ENCODE assay signal across 22 cellular contexts in the genomic region with DNA sequence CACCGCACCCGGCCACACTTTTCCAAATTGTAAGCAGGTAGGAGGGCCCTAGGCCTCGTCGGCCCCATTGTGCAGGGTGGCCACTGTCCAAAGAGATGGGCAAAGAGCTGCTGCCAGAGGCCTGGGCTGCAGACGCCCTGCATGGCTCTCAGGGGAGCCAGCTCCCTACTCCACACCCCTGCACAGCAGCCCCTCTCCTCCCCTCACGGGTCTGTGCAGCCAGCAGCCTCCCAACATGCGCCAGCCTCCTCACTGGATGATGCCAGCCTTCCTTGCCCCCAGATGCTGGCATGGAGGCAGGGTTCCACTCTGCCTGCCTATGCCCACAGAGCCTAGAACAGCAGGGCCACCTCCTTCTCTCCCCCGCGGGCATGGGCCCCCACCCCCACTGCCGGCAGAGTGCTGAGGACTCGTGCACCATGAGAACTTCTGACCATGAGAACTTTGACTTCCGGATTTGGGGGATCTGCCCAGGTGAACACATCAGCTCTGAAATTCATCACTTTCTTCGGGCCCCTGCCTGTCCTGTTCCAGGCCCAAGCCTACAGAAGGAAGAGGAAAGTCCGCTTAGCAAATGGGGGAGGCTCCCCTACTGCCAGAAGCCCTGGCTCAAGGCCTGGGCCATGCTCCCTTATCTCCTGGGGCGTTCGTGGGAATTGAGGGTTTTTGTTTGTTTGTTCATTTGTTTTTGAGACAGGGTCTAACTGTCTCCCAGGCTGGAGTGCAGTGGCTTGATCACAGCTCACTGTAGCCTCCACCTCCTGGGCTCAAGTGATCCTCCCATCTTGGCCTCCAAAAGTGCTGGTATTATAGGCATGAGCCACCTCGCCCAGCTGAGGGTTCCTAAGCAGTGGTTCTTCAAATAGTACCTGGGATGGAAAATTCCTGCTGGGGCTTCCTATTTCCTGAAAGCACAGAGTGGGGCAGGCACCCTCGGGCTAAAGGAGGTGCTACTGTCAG. TPM values are rescaled to one million over a fixed set of nuclear protein-coding genes. Genes with fewer than 3 reads are reported as not detected.
DNase-seq lines count a peak whose midpoint lies in the region; ATAC-seq, FAIRE-seq and TF ChIP-seq lines count a peak whose summit lies in the region.
"Had no signal": no experiment of that assay in that cellular context is flagged by ENCODE, and none has a peak within 500 bp of the region (broad histone marks: within the 10 kb centered on the region; RNA-seq: fewer than 3 reads in every experiment).

No MANE protein-coding gene starts in this region.

- H2AFZ ChIP-seq in HepG2 (ENCODE audit: low read length) (no peak overlapping the region), osteoblast (ENCODE audit: low read length) (no peak overlapping the region)

- no TSS peak for BruUV-seq in HepG2 (replicated peaks; lab: Mats Ljungman, UMichigan)

- H3K27me3 ChIP-seq in HepG2 (ENCODE audit: control insufficient read depth in 1 of 2, insufficient read depth in 2 of 2, low read length in 2 of 2) = no peaks in the 10 kb centered on the region
- H3K27me3 ChIP-seq in right lobe of liver = no peaks in the 10 kb centered on the region
- H3K27me3 ChIP-seq in osteoblast (ENCODE audit: insufficient read depth, low read length) = no peaks in the 10 kb centered on the region
- H3K27me3 ChIP-seq: BE2C, vagina had no signal

- H3K9ac ChIP-seq in HepG2 (ENCODE audit: insufficient read depth, low read depth, low read length) = 0 out of 2 replicates have a peak overlapping the region, but pooled peaks have one; percentile 8

- no peak for TF ChIP-seq EP300 in HepG2 (IDR thresholded peaks at IDR 0.05; ENCODE audit: low read depth in 2 of 2, low read length in 2 of 2)
- no peak for TF ChIP-seq EP300 in HepG2 (CRISPR knock-in tag; IDR thresholded peaks at IDR 0.05; ENCODE audit: borderline replicate concordance)

- 91% methylated on average over 7 of the region's 18 CpGs for WGBS in HepG2 (ENCODE audit: low lambda C conversion rate)
- WGBS in right lobe of liver (ENCODE audit: insufficient coverage, low coverage, low lambda C conversion rate, missing lambda C conversion rate) = 64% methylated on average over 8 of the region's 18 CpGs

- H3K9me3 ChIP-seq in HepG2 (ENCODE audit: low read length) (no peaks in the 10 kb centered on the region), right lobe of liver (no peaks in the 10 kb centered on the region), osteoblast (ENCODE audit: low read depth, low read length) (no peaks in the 10 kb centered on the region)
- H3K9me3 ChIP-seq: BE2C, vagina had no signal

- ATAC-seq in HepG2 (no peak), right lobe of liver (no peak), HG03159 (IDR thresholded peaks at IDR 0.05; ENCODE audit: unreplicated experiment) (no peak), HG03571 (IDR thresholded peaks at IDR 0.05; ENCODE audit: unreplicated experiment) (no peak)
- ATAC-seq: SK-N-SH treated with all-trans-retinoic acid at 6 μM for 48 hours had no signal

- no peak for FAIRE-seq in HepG2 (lab: Jason Lieb, UNC)
- FAIRE-seq: islet of Langerhans had no signal

- POLR2A ChIA-PET in HepG2 (lab: Yijun Ruan, JAX) = interaction anchor here (1.1 to 3.7 kb wide), 4 partner anchors 8 to 43 kb away, joined by 4 to 54 read pairs (median 6); a partner anchor contains a TSS

- H3K27ac ChIP-seq in HepG2 (ENCODE audit: extremely low read length, insufficient read depth, low read length) (peak overlapping the region; percentile 81), right lobe of liver (no peak overlapping the region), caudate nucleus (ENCODE audit: low read depth, low read length) (peak overlapping the region; percentile 58), osteoblast (ENCODE audit: low read depth, low read length) (no peak overlapping the region)
- H3K27ac ChIP-seq: coronary artery, vagina had no signal

- H3K4me3 ChIP-seq in HepG2 (replicated peaks in 1 of 3; ENCODE audit: insufficient read depth in 1 of 3, low read depth in 2 of 3, low read length in 3 of 3) (no peak overlapping the region), right lobe of liver (no peak overlapping the region), osteoblast (ENCODE audit: insufficient read depth, low read length) (no peak overlapping the region)
- H3K4me3 ChIP-seq: coronary artery, vagina had no signal

- DNase-seq in HepG2 (ENCODE audit: low spot score) = no peak
- DNase-seq in right lobe of liver = no peak
- DNase-seq in caudate nucleus (lab: John Stamatoyannopoulos, UW) = peak in 1 of 61 donors; percentile 21
- DNase-seq in osteoblast (ENCODE audit: insufficient read length, low spot score, missing footprints) = peak; percentile 73
- DNase-seq in NCI-H446 (lab: John Stamatoyannopoulos, UW) = no peak
- DNase-seq in effector CD8-positive, alpha-beta T cell (lab: John Stamatoyannopoulos, UW) = no peak
- DNase-seq: activated effector memory CD4-positive, alpha-beta T cell treated with Interleukin-2 at 50 U/mL for 16 hours; BE2C; DND-41; H9; NCI-H1105 treated with DMSO at 0.1 percent for 48 hours; NCI-H2029 treated with DMSO at 0.1 percent for 48 hours; NCI-H2227 treated with DMSO at 0.1 percent for 48 hours; NCI-H82; stimulated activated CD8-positive, alpha-beta memory T cell treated with anti-CD3 and anti-CD28 coated beads, Interleukin-4, amount 100 ng/mL, for 48 hours; WERI-Rb-1 had no signal

- in situ Hi-C loops in HepG2 (cut with HindIII; ENCODE audit: extremely low pct_ligation_motif_present, low pct_unique_long_range_greater_than_20kb) = loop anchor here (5.0 kb wide), 2 partner anchors 39 to 41 kb away; a partner anchor contains a TSS

- TF ChIP-seq POLR2A in HepG2 (IDR thresholded peaks at IDR 0.05; ENCODE audit: insufficient read depth in 1 of 2, low read depth in 2 of 2, low read length in 2 of 2) (no peak), right lobe of liver (IDR thresholded peaks at IDR 0.05) (no peak)

- H4K20me1 ChIP-seq in HepG2 (ENCODE audit: insufficient read depth, low read length) = no peaks in the 10 kb centered on the region
- peaks cover 5% of the 10 kb centered on the region for H4K20me1 ChIP-seq in osteoblast (ENCODE audit: insufficient read depth, low read length)

- H3K4me1 ChIP-seq in HepG2 (ENCODE audit: insufficient read depth, low read length) (peaks cover 43% of the 10 kb centered on the region), right lobe of liver (peaks cover 0 to 4% (median 0%) of the 10 kb centered on the region in 4 donors), osteoblast (ENCODE audit: insufficient read depth, low read length) (no peaks in the 10 kb centered on the region)
- H3K4me1 ChIP-seq: BE2C had no signal

- intact Hi-C loops in HepG2 (cut with micrococcal nuclease; ENCODE audit: unreplicated experiment) (loop anchor here (2.0 to 5.0 kb wide), 2 partner anchors 39 to 41 kb away; a partner anchor contains a TSS), right lobe of liver (cut with DNase I) (no loop called here)

- no peaks in the 10 kb centered on the region; a peak in 1 of 5 replicates for H3K36me3 ChIP-seq in HepG2 (replicated peaks in 1 of 2; ENCODE audit: control insufficient read depth in 1 of 2, insufficient read depth in 2 of 2, low read length in 2 of 2)
- H3K36me3 ChIP-seq in right lobe of liver = peaks cover 0 to 3% (median 0%) of the 10 kb centered on the region in 4 donors
- peaks cover 49% of the 10 kb centered on the region for H3K36me3 ChIP-seq in osteoblast (ENCODE audit: insufficient read depth, low read length)

- H3K4me2 ChIP-seq in HepG2 (ENCODE audit: low read depth, low read length) = no peak overlapping the region
- H3K4me2 ChIP-seq in osteoblast (ENCODE audit: insufficient read depth, low read length) = no peak overlapping the region

- TF ChIP-seq CTCF in HepG2 (CRISPR knock-in tag; IDR thresholded peaks at IDR 0.05) = no peak
- TF ChIP-seq CTCF in right lobe of liver (IDR thresholded peaks at IDR 0.05) = no peak
- no peak for TF ChIP-seq CTCF in osteoblast (IDR thresholded peaks at IDR 0.05; ENCODE audit: extremely low read depth, low read depth, low read length)

- TF ChIP-seq RAD21 in HepG2 (CRISPR knock-in tag; IDR thresholded peaks at IDR 0.05) = no peak

- no peaks in the 10 kb centered on the region for H3K79me2 ChIP-seq in HepG2 (ENCODE audit: insufficient read depth, low read length)
- H3K79me2 ChIP-seq in osteoblast (ENCODE audit: insufficient read depth, low read length) = peaks cover 13% of the 10 kb centered on the region

- CTCF ChIA-PET in HepG2 (lab: Yijun Ruan, JAX; ENCODE audit: low intra/inter-chr PET ratio, low total read pairs) = no interaction called here

RNA-seq across cellular contexts. Expression of a gene that starts 8.0 kb away (rescaled TPM):
- total RNA-seq in HepG2 (2016; rRNA removed; fragmentation: Illumina TruSeq; extraction: Trizol) = 69.8 and 77.3 TPM in 2 replicates
- 104 and 121 TPM in 2 replicates for total RNA-seq in HepG2 (2016; cell fraction: cytosol; rRNA removed; fragmentation: Illumina TruSeq; extraction: Trizol; ENCODE audit: low read depth)
- 57.7 and 81.1 TPM in 2 replicates for total RNA-seq in HepG2 (2016; cell fraction: insoluble cytoplasmic fraction; rRNA removed; fragmentation: Illumina TruSeq; extraction: Trizol)
- 244 and 255 TPM in 2 replicates for total RNA-seq in HepG2 (2016; cell fraction: membrane; rRNA removed; fragmentation: Illumina TruSeq; extraction: Trizol)
- 35.1 and 36.4 TPM in 2 replicates for total RNA-seq in HepG2 (2016; cell fraction: nucleus; rRNA removed; fragmentation: Illumina TruSeq; extraction: Trizol)
- 57.7 and 83.5 TPM in 2 replicates for polyA plus RNA-seq in HepG2 (2011; rRNA removed)
- polyA plus RNA-seq in HepG2 (2011; cell fraction: cytosol; rRNA removed) = 47.6 and 67.3 TPM in 2 replicates
- polyA plus RNA-seq in HepG2 (2011; cell fraction: nucleus; rRNA removed) = 59.5 and 63.5 TPM in 2 replicates
- 65.5 and 87.1 TPM in 2 replicates for polyA plus RNA-seq in HepG2 (2012)
- polyA plus RNA-seq in HepG2 (2016; cell fraction: cytosol; fragmentation: Illumina TruSeq; extraction: Trizol; ENCODE audit: low read depth) = 148 and 150 TPM in 2 replicates
- 80.3 and 99.3 TPM in 2 replicates for polyA plus RNA-seq in HepG2 (2016; cell fraction: insoluble cytoplasmic fraction; fragmentation: Illumina TruSeq; extraction: Trizol; ENCODE audit: low read depth)
- 244 and 277 TPM in 2 replicates for polyA plus RNA-seq in HepG2 (2016; cell fraction: membrane; fragmentation: Illumina TruSeq; extraction: Trizol; ENCODE audit: low read depth)
- 93.5 and 94.6 TPM in 2 replicates for polyA plus RNA-seq in HepG2 (2016; cell fraction: nucleus; fragmentation: Illumina TruSeq; extraction: Trizol; ENCODE audit: insufficient read depth, low read depth)
- 195 and 354 TPM in 2 replicates for polyA minus RNA-seq in HepG2 (2011; rRNA and poly(A)+ RNA removed; ENCODE audit: low replicate concordance)
- 79.8 and 83.1 TPM in 2 replicates for polyA minus RNA-seq in HepG2 (2011; cell fraction: cytosol; rRNA and poly(A)+ RNA removed)
- 16.6 and 21.8 TPM in 2 replicates for polyA minus RNA-seq in HepG2 (2011; cell fraction: nucleus; rRNA and poly(A)+ RNA removed)
- total RNA-seq in right lobe of liver = 10 to 100 TPM; 27.4 to 77.7 (median 41.4) TPM
- 99.5 and 100 TPM in 2 replicates for total RNA-seq in osteoblast

RNA-seq across cellular contexts. Expression of a gene that starts 39.1 kb away (rescaled TPM):
- total RNA-seq in HepG2 (2016; rRNA removed; fragmentation: Illumina TruSeq; extraction: Trizol) (1.7 and 2.2 TPM in 2 replicates), right lobe of liver (10 to 100 TPM in 1 of 6 experiments, 1 to 10 TPM in 5; 3.8 to 10.3 (median 5.9) TPM), osteoblast (6.9 and 8.5 TPM in 2 replicates)
- 0.40 and 0.53 TPM in 2 replicates for total RNA-seq in HepG2 (2016; cell fraction: cytosol; rRNA removed; fragmentation: Illumina TruSeq; extraction: Trizol; ENCODE audit: low read depth)
- 2.0 and 3.2 TPM in 2 replicates for total RNA-seq in HepG2 (2016; cell fraction: insoluble cytoplasmic fraction; rRNA removed; fragmentation: Illumina TruSeq; extraction: Trizol)
- 1.1 and 1.3 TPM in 2 replicates for total RNA-seq in HepG2 (2016; cell fraction: membrane; rRNA removed; fragmentation: Illumina TruSeq; extraction: Trizol)
- total RNA-seq in HepG2 (2016; cell fraction: nucleus; rRNA removed; fragmentation: Illumina TruSeq; extraction: Trizol) = 2.5 and 3.6 TPM in 2 replicates
- 6.2 and 6.7 TPM in 2 replicates for polyA plus RNA-seq in HepG2 (2011; rRNA removed)
- 7.0 and 11.0 TPM in 2 replicates for polyA plus RNA-seq in HepG2 (2011; cell fraction: cytosol; rRNA removed)
- 4.7 and 4.8 TPM in 2 replicates for polyA plus RNA-seq in HepG2 (2011; cell fraction: nucleus; rRNA removed)
- 5.0 and 5.4 TPM in 2 replicates for polyA plus RNA-seq in HepG2 (2012)
- 0.63 and 0.91 TPM in 2 replicates for polyA plus RNA-seq in HepG2 (2016; cell fraction: cytosol; fragmentation: Illumina TruSeq; extraction: Trizol; ENCODE audit: low read depth)
- polyA plus RNA-seq in HepG2 (2016; cell fraction: insoluble cytoplasmic fraction; fragmentation: Illumina TruSeq; extraction: Trizol; ENCODE audit: low read depth) = 1.3 and 2.0 TPM in 2 replicates
- 0.69 and 1.2 TPM in 2 replicates for polyA plus RNA-seq in HepG2 (2016; cell fraction: membrane; fragmentation: Illumina TruSeq; extraction: Trizol; ENCODE audit: low read depth)
- polyA plus RNA-seq in HepG2 (2016; cell fraction: nucleus; fragmentation: Illumina TruSeq; extraction: Trizol; ENCODE audit: insufficient read depth, low read depth) = 3.0 and 3.8 TPM in 2 replicates
- polyA minus RNA-seq in HepG2 (2011; rRNA and poly(A)+ RNA removed; ENCODE audit: low replicate concordance) = 9.2 and 13.1 TPM in 2 replicates
- 3.5 and 3.7 TPM in 2 replicates for polyA minus RNA-seq in HepG2 (2011; cell fraction: cytosol; rRNA and poly(A)+ RNA removed)
- 1.4 and 3.5 TPM in 2 replicates for polyA minus RNA-seq in HepG2 (2011; cell fraction: nucleus; rRNA and poly(A)+ RNA removed)

RNA-seq across cellular contexts. Expression of a gene that starts 40.0 kb away (rescaled TPM):
- total RNA-seq in HepG2 (2016; rRNA removed; fragmentation: Illumina TruSeq; extraction: Trizol) (17.8 and 24.0 TPM in 2 replicates), right lobe of liver (10 to 100 TPM; 15.2 to 32.5 (median 19.7) TPM), osteoblast (22.1 and 24.6 TPM in 2 replicates)
- 3.1 and 3.2 TPM in 2 replicates for total RNA-seq in HepG2 (2016; cell fraction: cytosol; rRNA removed; fragmentation: Illumina TruSeq; extraction: Trizol; ENCODE audit: low read depth)
- total RNA-seq in HepG2 (2016; cell fraction: insoluble cytoplasmic fraction; rRNA removed; fragmentation: Illumina TruSeq; extraction: Trizol) = 18.3 and 20.3 TPM in 2 replicates
- total RNA-seq in HepG2 (2016; cell fraction: membrane; rRNA removed; fragmentation: Illumina TruSeq; extraction: Trizol) = 11.9 and 12.8 TPM in 2 replicates
- 17.9 and 21.9 TPM in 2 replicates for total RNA-seq in HepG2 (2016; cell fraction: nucleus; rRNA removed; fragmentation: Illumina TruSeq; extraction: Trizol)
- polyA plus RNA-seq in HepG2 (2011; rRNA removed) = 5.8 TPM in 2 replicates
- 4.6 and 5.7 TPM in 2 replicates for polyA plus RNA-seq in HepG2 (2011; cell fraction: cytosol; rRNA removed)
- polyA plus RNA-seq in HepG2 (2011; cell fraction: nucleus; rRNA removed) = 27.7 and 34.4 TPM in 2 replicates
- polyA plus RNA-seq in HepG2 (2012) = 18.3 and 21.2 TPM in 2 replicates
- 2.2 and 2.6 TPM in 2 replicates for polyA plus RNA-seq in HepG2 (2016; cell fraction: cytosol; fragmentation: Illumina TruSeq; extraction: Trizol; ENCODE audit: low read depth)
- 32.5 and 46.4 TPM in 2 replicates for polyA plus RNA-seq in HepG2 (2016; cell fraction: insoluble cytoplasmic fraction; fragmentation: Illumina TruSeq; extraction: Trizol; ENCODE audit: low read depth)
- polyA plus RNA-seq in HepG2 (2016; cell fraction: membrane; fragmentation: Illumina TruSeq; extraction: Trizol; ENCODE audit: low read depth) = 7.0 and 9.4 TPM in 2 replicates
- 60.1 and 68.4 TPM in 2 replicates for polyA plus RNA-seq in HepG2 (2016; cell fraction: nucleus; fragmentation: Illumina TruSeq; extraction: Trizol; ENCODE audit: insufficient read depth, low read depth)
- 16.9 and 25.4 TPM in 2 replicates for polyA minus RNA-seq in HepG2 (2011; rRNA and poly(A)+ RNA removed; ENCODE audit: low replicate concordance)
- polyA minus RNA-seq in HepG2 (2011; cell fraction: cytosol; rRNA and poly(A)+ RNA removed) = 17.9 and 19.6 TPM in 2 replicates
- 10.3 and 14.4 TPM in 2 replicates for polyA minus RNA-seq in HepG2 (2011; cell fraction: nucleus; rRNA and poly(A)+ RNA removed)

Comparison
In these comparisons a context has a peak if more than half of its experiments do, and no peak if none do; other contexts are left out.
1. H3K27ac ChIP-seq: peak in HepG2 (single experiment) and caudate nucleus (single experiment); none in right lobe of liver (0 of 3) and osteoblast (single experiment).